Comparison of ENCODE assay signal across 1 cellular context in genomic region chrX:135411893-135412292, GRCh38.
TF ChIP-seq lines count a peak whose summit lies in the region.

No MANE protein-coding gene starts in this region.

TF ChIP-seq in HepG2, 621 proteins besides CTCF, POLR2A, EP300 and RAD21 (continued from another document):
- TF ChIP-seq ZBTB49 (CRISPR knock-in tag; IDR thresholded peaks at IDR 0.05; ENCODE audit: borderline replicate concordance) (no peak), MTA1 (CRISPR knock-in tag; IDR thresholded peaks at IDR 0.05; ENCODE audit: borderline replicate concordance) (no peak), ZNF484 (CRISPR knock-in tag; IDR thresholded peaks at IDR 0.05; ENCODE audit: borderline replicate concordance, low read depth) (no peak), ZKSCAN5 (CRISPR knock-in tag; IDR thresholded peaks at IDR 0.05) (no peak), ZNF253 (CRISPR knock-in tag; IDR thresholded peaks at IDR 0.05; ENCODE audit: borderline replicate concordance) (no peak), MTF1 (CRISPR knock-in tag; IDR thresholded peaks at IDR 0.05) (no peak), REL (CRISPR knock-in tag; conservative IDR thresholded peaks at IDR 0.05) (no peak), ZBTB39 (CRISPR knock-in tag; IDR thresholded peaks at IDR 0.05) (no peak), TAF1 (CRISPR knock-in tag; IDR thresholded peaks at IDR 0.05) (no peak), ZFP36L2 (CRISPR knock-in tag; IDR thresholded peaks at IDR 0.05) (no peak), ZNF382 (CRISPR knock-in tag; IDR thresholded peaks at IDR 0.05; ENCODE audit: borderline replicate concordance) (no peak), CBX5 (CRISPR knock-in tag; IDR thresholded peaks at IDR 0.05; ENCODE audit: borderline replicate concordance) (no peak), ZNF547 (CRISPR knock-in tag; IDR thresholded peaks at IDR 0.05) (no peak), ZNF703 (CRISPR knock-in tag; IDR thresholded peaks at IDR 0.05; ENCODE audit: borderline replicate concordance) (no peak), KDM5B (CRISPR knock-in tag; IDR thresholded peaks at IDR 0.05; ENCODE audit: borderline replicate concordance) (no peak), UBTF (CRISPR knock-in tag; IDR thresholded peaks at IDR 0.05) (no peak)
